In the genomic region with DNA sequence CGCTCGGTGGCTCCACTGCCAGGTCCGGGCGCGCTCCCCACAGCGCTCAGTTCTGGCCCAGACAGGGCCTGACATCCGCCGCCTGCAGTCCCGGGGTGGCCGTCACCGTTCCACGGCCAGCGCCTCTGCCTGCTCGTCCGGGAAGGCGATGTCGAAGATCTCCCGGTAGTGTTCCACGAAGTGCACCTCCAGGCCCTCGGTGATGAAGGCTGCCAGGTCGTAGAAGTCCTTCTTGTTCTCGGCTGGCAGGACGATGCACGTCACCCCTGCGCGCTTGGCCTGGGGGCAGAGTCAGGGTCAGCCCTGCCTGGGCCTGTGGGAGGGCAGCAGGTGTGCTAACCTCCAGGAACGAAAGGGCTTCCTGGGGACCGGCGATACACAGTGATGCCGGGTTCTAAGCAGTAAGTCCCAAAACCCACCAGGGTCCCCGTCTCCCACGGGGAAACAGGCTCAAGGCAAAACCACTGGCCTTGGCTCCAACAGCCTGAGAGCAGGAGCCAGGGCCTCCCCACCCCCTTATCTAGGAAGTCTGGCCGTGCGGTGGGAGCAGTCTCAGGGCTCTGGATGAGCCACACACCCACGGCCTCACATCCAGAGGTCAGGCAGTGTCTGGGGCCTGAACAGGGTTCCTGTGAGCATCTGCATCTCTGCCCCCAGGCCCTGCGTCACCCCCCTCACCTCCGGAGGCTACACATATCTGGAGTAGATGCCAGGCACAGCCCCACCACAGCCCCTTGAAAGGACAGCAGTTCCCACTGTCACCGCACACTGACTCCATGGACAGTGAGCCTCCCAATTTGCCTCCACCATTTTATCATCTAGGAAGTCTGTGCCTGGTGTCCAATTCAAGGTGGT, we compare ENCODE assay signal across 8 cellular contexts. TPM values are rescaled to one million over a fixed set of nuclear protein-coding genes. Genes with fewer than 3 reads are reported as not detected.
DNase-seq lines count a peak whose midpoint lies in the region; ATAC-seq, FAIRE-seq and TF ChIP-seq lines count a peak whose summit lies in the region.

No MANE protein-coding gene starts in this region.

- CTCF ChIA-PET in CD4-positive, alpha-beta memory T cell (lab: Charles Lee; ENCODE audit: partially characterized antibody), result interaction anchor here (1.2 to 1.7 kb wide), 3 partner anchors 10 to 29 kb away, joined by 3 read pairs; no protein-coding TSS in a partner anchor

- peaks cover 63% of the 10 kb centered on the region for H3K79me2 ChIP-seq in Loucy (ENCODE audit: insufficient read depth, low read length)

- H3K14ac ChIP-seq in neuronal stem cell (ENCODE audit: low read length), result no peak overlapping the region

- H3K9ac ChIP-seq in Loucy (ENCODE audit: low read depth, low read length, poor library complexity, severe bottlenecking), result peak overlapping the region; percentile 99
- H3K9ac ChIP-seq in neuronal stem cell (ENCODE audit: low read depth, low read length, poor library complexity), result no peak overlapping the region

- peaks cover 16 to 37% (median 23%) of the 10 kb centered on the region in 4 donors for H3K4me1 Mint-ChIP-seq in CD4-positive, alpha-beta memory T cell

- H2BK12ac ChIP-seq in neuronal stem cell (ENCODE audit: low read length), result no peak overlapping the region

- H3K23ac ChIP-seq in neuronal stem cell (ENCODE audit: low read depth, low read length, poor library complexity), result peak overlapping the region; percentile 92

- H3K36me3 Mint-ChIP-seq in CD4-positive, alpha-beta memory T cell, result peaks cover 0 to 48% of the 10 kb centered on the region in 2 donors

- H3K9me2 ChIP-seq in Loucy (replicated peaks; ENCODE audit: low read depth, low read length), result no peaks in the 10 kb centered on the region

- FAIRE-seq in bronchial epithelial cell (lab: Jason Lieb, UNC), result no peak

- H2AK5ac ChIP-seq in neuronal stem cell (ENCODE audit: low read depth, low read length), result no peak overlapping the region

- H3K4me1 ChIP-seq in CD4-positive, alpha-beta memory T cell (ENCODE audit: insufficient read depth, low read length), result peaks cover 32% of the 10 kb centered on the region
- H3K4me1 ChIP-seq in Loucy (ENCODE audit: insufficient read depth, low read length, poor library complexity, severe bottlenecking), result peaks cover 8% of the 10 kb centered on the region
- peaks cover 2 to 4% of the 10 kb centered on the region in 2 donors for H3K4me1 ChIP-seq in neuronal stem cell (ENCODE audit: control insufficient read depth in 2 of 2, insufficient read depth in 1 of 2, low read depth in 1 of 2, low read length in 2 of 2)

- H3K27me3 Mint-ChIP-seq in CD4-positive, alpha-beta memory T cell, result no peaks in the 10 kb centered on the region

- no peak for DNase-seq in CD4-positive, alpha-beta memory T cell
- no peak for DNase-seq in bronchial epithelial cell (ENCODE audit: low read depth)
- DNase-seq in neuronal stem cell (ENCODE audit: low spot score), result no peak
- no peak for DNase-seq in Ammon's horn (ENCODE audit: low spot score)
- no peak for DNase-seq in NCI-H1694 treated with DMSO at 0.1 percent for 48 hours (lab: John Stamatoyannopoulos, UW)
- no peak for DNase-seq in GF-D8 (lab: John Stamatoyannopoulos, UW)

- no CpG with 5 or more reads among the region's 38 CpGs for WGBS in neuronal stem cell (ENCODE audit: extremely low coverage in 2 of 2, insufficient read length in 2 of 2, insufficient replicate concordance in 1 of 2), 2 donors

- H2BK5ac ChIP-seq in neuronal stem cell (ENCODE audit: low read length), result peak overlapping the region; percentile 39

- no peak overlapping the region for H2BK15ac ChIP-seq in neuronal stem cell (ENCODE audit: low read length)

- POLR2A ChIA-PET in CD4-positive, alpha-beta memory T cell (lab: Charles Lee; ENCODE audit: partially characterized antibody), result interaction anchor here (0.9 to 3.7 kb wide), 10 partner anchors 7 to 212 kb away, joined by 3 to 79 read pairs (median 7); a partner anchor contains a TSS

- intact Hi-C loops in CD4-positive, alpha-beta memory T cell (cut with micrococcal nuclease), result no loop called here

- peaks cover 61% of the 10 kb centered on the region for H4K20me1 ChIP-seq in Loucy (ENCODE audit: insufficient read depth, low read length, poor library complexity, severe bottlenecking)

- no peak overlapping the region for H3K4me3 ChIP-seq in CD4-positive, alpha-beta memory T cell (ENCODE audit: low read length in 2 of 2)
- H3K4me3 ChIP-seq in Loucy (ENCODE audit: low read length, poor library complexity, severe bottlenecking), result peak overlapping the region; percentile 91
- peak overlapping the region; percentile 98 for H3K4me3 ChIP-seq in bronchial epithelial cell (ENCODE audit: low read depth, low read length)
- peak overlapping the region; percentile 16 to 97 for H3K4me3 ChIP-seq in neuronal stem cell (ENCODE audit: low read length in 2 of 2)

- H4K91ac ChIP-seq in neuronal stem cell (ENCODE audit: low read depth, low read length, poor library complexity), result no peak overlapping the region

- peak overlapping the region; percentile 52 to 97 (median 68) for H3K4me3 Mint-ChIP-seq in CD4-positive, alpha-beta memory T cell

- no peaks in the 10 kb centered on the region for H3F3A ChIP-seq in Loucy (ENCODE audit: low read depth)

- H2AFZ ChIP-seq in Loucy (ENCODE audit: low read length) (no peak overlapping the region), neuronal stem cell (ENCODE audit: low read length) (no peak overlapping the region)

- peak overlapping the region; percentile 83 for H3K27ac ChIP-seq in CD4-positive, alpha-beta memory T cell (ENCODE audit: low read depth, low read length)
- H3K27ac ChIP-seq in neuronal stem cell (replicated peaks; ENCODE audit: low read length), result no peak overlapping the region

- H3K9me3 ChIP-seq in CD4-positive, alpha-beta memory T cell (ENCODE audit: control insufficient read depth in 1 of 2, low read length in 2 of 2), result no peaks in the 10 kb centered on the region
- no peaks in the 10 kb centered on the region for H3K9me3 ChIP-seq in Loucy (ENCODE audit: insufficient read depth, low read depth, low read length)
- H3K9me3 ChIP-seq in neuronal stem cell (replicated peaks in 1 of 2; ENCODE audit: control insufficient read depth in 2 of 2, insufficient read depth in 1 of 2, low read depth in 1 of 2, low read length in 2 of 2), result peaks cover 0 to 4% of the 10 kb centered on the region in 2 donors

- no peak overlapping the region for H4K8ac ChIP-seq in neuronal stem cell (ENCODE audit: low read depth, low read length)

- no peak overlapping the region for H3K4ac ChIP-seq in neuronal stem cell (ENCODE audit: low read length)

- peaks cover 40% of the 10 kb centered on the region for H3K36me3 ChIP-seq in CD4-positive, alpha-beta memory T cell (ENCODE audit: insufficient read depth, low read length)
- H3K36me3 ChIP-seq in Loucy (ENCODE audit: insufficient read depth, low read length) (peaks cover 61% of the 10 kb centered on the region; the same call in 1 of the 2 replicates), bronchial epithelial cell (ENCODE audit: control insufficient read depth, insufficient read depth, low read length) (peaks cover 44% of the 10 kb centered on the region), neuronal stem cell (replicated peaks in 1 of 2; ENCODE audit: control insufficient read depth in 2 of 2, insufficient read depth in 2 of 2, low read length in 2 of 2) (peaks cover 49 to 64% of the 10 kb centered on the region in 2 donors)

- TF ChIP-seq CTCF in Loucy (conservative IDR thresholded peaks at IDR 0.05; ENCODE audit: low read length), result no peak
- TF ChIP-seq CTCF in bronchial epithelial cell (IDR thresholded peaks at IDR 0.05; ENCODE audit: insufficient read depth, low read length, severe bottlenecking), result no peak

- peaks cover 45% of the 10 kb centered on the region for H3K79me1 ChIP-seq in neuronal stem cell (ENCODE audit: low read depth, low read length)

- no peak overlapping the region for H3K18ac ChIP-seq in neuronal stem cell (ENCODE audit: low read length)

- no peak overlapping the region for H2BK120ac ChIP-seq in neuronal stem cell (ENCODE audit: low read depth, low read length)

- H3K9me3 Mint-ChIP-seq in CD4-positive, alpha-beta memory T cell, result peaks cover 0 to 5% (median 0%) of the 10 kb centered on the region in 8 donors

- no peaks in the 10 kb centered on the region for H3K27me3 ChIP-seq in CD4-positive, alpha-beta memory T cell (ENCODE audit: insufficient read depth, low read length)
- H3K27me3 ChIP-seq in Loucy (ENCODE audit: insufficient read depth, low read length, poor library complexity, severe bottlenecking) (peaks cover 9% of the 10 kb centered on the region), bronchial epithelial cell (ENCODE audit: control insufficient read depth, insufficient read depth, low read length) (no peaks in the 10 kb centered on the region), neuronal stem cell (ENCODE audit: control insufficient read depth in 3 of 3, insufficient read depth in 3 of 3, low read depth in 1 of 3, low read length in 3 of 3) (no peaks in the 10 kb centered on the region)

- ATAC-seq in HG03571 (IDR thresholded peaks at IDR 0.05; ENCODE audit: unreplicated experiment), result no peak

- peak overlapping the region; percentile 4 to 100 (median 89) for H3K27ac Mint-ChIP-seq in CD4-positive, alpha-beta memory T cell

- H3K4me2 ChIP-seq in Loucy (ENCODE audit: low read depth, low read length, poor library complexity, severe bottlenecking) (peak overlapping the region; percentile 98), neuronal stem cell (ENCODE audit: insufficient read depth, low read length, poor library complexity, severe bottlenecking) (no peak overlapping the region)

RNA-seq across cellular contexts. Expression of a gene that starts 2.1 kb away (rescaled TPM):
- 1,000 to 10,000 TPM; 1,675 to 1,762 TPM for total RNA-seq in CD4-positive, alpha-beta memory T cell
- 1,000 to 10,000 TPM; 1,862 to 2,485 TPM for polyA plus RNA-seq in CD4-positive, alpha-beta memory T cell
- 718 and 1,018 TPM in 2 replicates for total RNA-seq in bronchial epithelial cell
- polyA plus RNA-seq in neuronal stem cell (2013, experiment 1 of 2), result 2,051 TPM
- 2,023 TPM for polyA plus RNA-seq in neuronal stem cell (2013, experiment 2 of 2)

RNA-seq across cellular contexts. Expression of a gene that starts 11.3 kb away (rescaled TPM):
- 1 to 10 TPM; 3.5 to 4.8 TPM for total RNA-seq in CD4-positive, alpha-beta memory T cell
- polyA plus RNA-seq in CD4-positive, alpha-beta memory T cell, result 1 to 10 TPM; 2.9 to 4.3 TPM
- total RNA-seq in bronchial epithelial cell, result 7.1 and 8.6 TPM in 2 replicates
- 35.3 TPM for polyA plus RNA-seq in neuronal stem cell (2013, experiment 1 of 2)
- polyA plus RNA-seq in neuronal stem cell (2013, experiment 2 of 2), result 35.0 TPM

RNA-seq across cellular contexts. Expression of a gene that starts 11.8 kb away (rescaled TPM):
- total RNA-seq in CD4-positive, alpha-beta memory T cell, result 10 to 100 TPM; 40.5 to 41.1 TPM
- polyA plus RNA-seq in CD4-positive, alpha-beta memory T cell, result 100 to 1,000 TPM; 114 TPM
- 30.0 and 54.0 TPM in 2 replicates for total RNA-seq in bronchial epithelial cell
- polyA plus RNA-seq in neuronal stem cell (2013, experiment 1 of 2), result 15.2 TPM
- 18.0 TPM for polyA plus RNA-seq in neuronal stem cell (2013, experiment 2 of 2)

RNA-seq across cellular contexts. Expression of a gene that starts 27.8 kb away (rescaled TPM):
- 10 to 100 TPM; 59.6 to 64.7 TPM for total RNA-seq in CD4-positive, alpha-beta memory T cell
- 10 to 100 TPM; 10.9 to 39.9 TPM for polyA plus RNA-seq in CD4-positive, alpha-beta memory T cell
- total RNA-seq in bronchial epithelial cell, result 220 and 272 TPM in 2 replicates
- 27.6 TPM for polyA plus RNA-seq in neuronal stem cell (2013, experiment 1 of 2)
- polyA plus RNA-seq in neuronal stem cell (2013, experiment 2 of 2), result 26.7 TPM

RNA-seq across cellular contexts. Expression of a gene that starts 28.3 kb away (rescaled TPM):
- not detected for total RNA-seq in CD4-positive, alpha-beta memory T cell
- polyA plus RNA-seq in CD4-positive, alpha-beta memory T cell, result not detected
- total RNA-seq in bronchial epithelial cell, result not detected in 2 replicates
- polyA plus RNA-seq in neuronal stem cell (2013, experiment 1 of 2), result 0.03 TPM
- polyA plus RNA-seq in neuronal stem cell (2013, experiment 2 of 2), result not detected

Comparison
In these comparisons a context has a peak if more than half of its experiments do, and no peak if none do; other contexts are left out.
1. H3K4me3 ChIP-seq: peak in Loucy (single experiment), bronchial epithelial cell (single experiment) and neuronal stem cell (2 of 2); none in CD4-positive, alpha-beta memory T cell (0 of 2).